In genomic region chr6:26272171-26272631, GRCh38 we compare ENCODE assay signal across 9 cellular contexts.
DNase-seq lines count a peak whose midpoint lies in the region; ATAC-seq, FAIRE-seq and TF ChIP-seq lines count a peak whose summit lies in the region.
"Had no signal": no experiment of that assay in that cellular context is flagged by ENCODE, and none has a peak within 500 bp of the region (broad histone marks: within the 10 kb centered on the region; RNA-seq: fewer than 3 reads in every experiment).

No MANE protein-coding gene starts in this region.

- intact Hi-C loops in heart left ventricle (cut with DNase I), result loop anchor here in 5 of 10 donors (5.0 to 10.0 kb wide), 5 partner anchors 35 to 247 kb away; a partner anchor contains a TSS

- H3K27me3 ChIP-seq in BLaER1, result no peaks in the 10 kb centered on the region
- no peaks in the 10 kb centered on the region for H3K27me3 ChIP-seq in MM.1S (replicated peaks; ENCODE audit: insufficient read depth, low read length)
- H3K27me3 ChIP-seq in heart left ventricle, result peaks cover 0 to 78% (median 24%) of the 10 kb centered on the region in 9 donors

- no peak overlapping the region for H3K27ac Mint-ChIP-seq in activated T-helper 17 cell treated with anti-CD3 and anti-CD28 coated beads, Interleukin-2, amount 50 U/mL, for 72 hours
- H3K27ac Mint-ChIP-seq: nephron had no signal

- H3K9ac ChIP-seq in BLaER1 (peak overlapping the region; percentile 93), MM.1S (ENCODE audit: low read length) (peak overlapping the region; percentile 93)

- TF ChIP-seq CTCF in MM.1S (IDR thresholded peaks at IDR 0.05; ENCODE audit: low read length), result peak; percentile 14; the same call in 1 of the 2 replicates
- TF ChIP-seq CTCF in heart left ventricle (IDR thresholded peaks at IDR 0.05), result no peak

- FAIRE-seq in frontal cortex (lab: Jason Lieb, UNC) (no peak), urothelium cell line (lab: Jason Lieb, UNC) (no peak)

- no peaks in the 10 kb centered on the region for H3K9me3 Mint-ChIP-seq in activated T-helper 17 cell treated with anti-CD3 and anti-CD28 coated beads, Interleukin-2, amount 50 U/mL, for 72 hours
- H3K9me3 Mint-ChIP-seq: nephron had no signal

- peaks cover 56% of the 10 kb centered on the region for H3F3A ChIP-seq in MM.1S (ENCODE audit: insufficient read depth, low read length)

- WGBS in heart left ventricle, 4 donors, result 2 to 4% (median 3%) methylated on average over 23 to 31 of the region's 31 CpGs

- H3K4me3 ChIP-seq in BLaER1 (peak overlapping the region; percentile 75), MM.1S (ENCODE audit: low read length) (peak overlapping the region; percentile 84), heart left ventricle (peak overlapping the region; percentile 6 to 66 (median 50))

- H3K27ac ChIP-seq in BLaER1, result peak overlapping the region; percentile 97
- peak overlapping the region; percentile 99 for H3K27ac ChIP-seq in MM.1S (ENCODE audit: low read length)
- H3K27ac ChIP-seq in heart left ventricle, result peak overlapping the region in 11 of 12 donors; percentile 21 to 84 (median 70)

- H2AFZ ChIP-seq in MM.1S (ENCODE audit: low read length), result peak overlapping the region; percentile 49

- H3K4me2 ChIP-seq in BLaER1 (peak overlapping the region; percentile 90), MM.1S (ENCODE audit: low read depth, low read length) (peak overlapping the region; percentile 86)

- no peak for TF ChIP-seq POLR2A in heart left ventricle (IDR thresholded peaks at IDR 0.05)

- no peaks in the 10 kb centered on the region for H3K9me2 ChIP-seq in MM.1S (replicated peaks; ENCODE audit: insufficient read depth, low read length)

- no peak overlapping the region for H3K4me3 Mint-ChIP-seq in activated T-helper 17 cell treated with anti-CD3 and anti-CD28 coated beads, Interleukin-2, amount 50 U/mL, for 72 hours
- H3K4me3 Mint-ChIP-seq: nephron had no signal

- H3K36me3 Mint-ChIP-seq in activated T-helper 17 cell treated with anti-CD3 and anti-CD28 coated beads, Interleukin-2, amount 50 U/mL, for 72 hours (ENCODE audit: low read depth), result no peaks in the 10 kb centered on the region

- no peaks in the 10 kb centered on the region for H3K9me3 ChIP-seq in BLaER1
- H3K9me3 ChIP-seq in MM.1S (replicated peaks; ENCODE audit: insufficient read depth, low read length), result no peaks in the 10 kb centered on the region
- H3K9me3 ChIP-seq in heart left ventricle, result no peaks in the 10 kb centered on the region

- peaks cover 8% of the 10 kb centered on the region; the same call in 1 of the 2 replicates for H3K36me3 ChIP-seq in BLaER1
- H3K36me3 ChIP-seq in MM.1S (replicated peaks; ENCODE audit: insufficient read depth, low read length), result no peaks in the 10 kb centered on the region
- H3K36me3 ChIP-seq in heart left ventricle, result no peaks in the 10 kb centered on the region

- peaks cover 44% of the 10 kb centered on the region for H3K4me1 ChIP-seq in BLaER1
- peaks cover 11% of the 10 kb centered on the region; the same call in 1 of the 2 replicates for H3K4me1 ChIP-seq in MM.1S (ENCODE audit: low read length)
- peaks cover 0 to 28% (median 12%) of the 10 kb centered on the region in 12 donors for H3K4me1 ChIP-seq in heart left ventricle

- peaks cover 4% of the 10 kb centered on the region for H3K4me1 Mint-ChIP-seq in activated T-helper 17 cell treated with anti-CD3 and anti-CD28 coated beads, Interleukin-2, amount 50 U/mL, for 72 hours

- no peaks in the 10 kb centered on the region for H3K79me2 ChIP-seq in MM.1S (ENCODE audit: low read length)

- H3K27me3 Mint-ChIP-seq in activated T-helper 17 cell treated with anti-CD3 and anti-CD28 coated beads, Interleukin-2, amount 50 U/mL, for 72 hours, result no peaks in the 10 kb centered on the region

- DNase-seq in MM.1S (peak; percentile 61), heart left ventricle (peak in 3 of 5 donors; percentile 32 to 72 (median 38)), retina (peak; percentile 65), frontal cortex (ENCODE audit: low spot score in 2 of 2) (no peak), urothelium cell line (ENCODE audit: low spot score) (no peak)

- H4K20me1 ChIP-seq in BLaER1 (peaks cover 7% of the 10 kb centered on the region; the same call in 1 of the 2 replicates), MM.1S (ENCODE audit: insufficient read depth, low read length) (no peaks in the 10 kb centered on the region)

- peak; percentile 4 for ATAC-seq in GM19468 (IDR thresholded peaks at IDR 0.05; ENCODE audit: extremely low read depth, unreplicated experiment)
- peak; percentile 20 for ATAC-seq in activated T-helper 17 cell treated with anti-CD3 and anti-CD28 coated beads, Interleukin-2, amount 50 U/mL, for 72 hours (replicated peaks)
- ATAC-seq in heart left ventricle, result peak in 2 of 4 donors; percentile 26 to 39

Comparison
In these comparisons a context has a peak if more than half of its experiments do, and no peak if none do; other contexts are left out.
1. DNase-seq: peak in MM.1S (single experiment), heart left ventricle (3 of 5) and retina (single experiment); none in frontal cortex (0 of 2) and urothelium cell line (single experiment).
2. Peak in every context shown above with its lines, with median percentiles within 50 percentile points of each other: H3K27ac ChIP-seq and H3K4me3 ChIP-seq.